ENCODE assay signal across 17 cellular contexts in the genomic region with DNA sequence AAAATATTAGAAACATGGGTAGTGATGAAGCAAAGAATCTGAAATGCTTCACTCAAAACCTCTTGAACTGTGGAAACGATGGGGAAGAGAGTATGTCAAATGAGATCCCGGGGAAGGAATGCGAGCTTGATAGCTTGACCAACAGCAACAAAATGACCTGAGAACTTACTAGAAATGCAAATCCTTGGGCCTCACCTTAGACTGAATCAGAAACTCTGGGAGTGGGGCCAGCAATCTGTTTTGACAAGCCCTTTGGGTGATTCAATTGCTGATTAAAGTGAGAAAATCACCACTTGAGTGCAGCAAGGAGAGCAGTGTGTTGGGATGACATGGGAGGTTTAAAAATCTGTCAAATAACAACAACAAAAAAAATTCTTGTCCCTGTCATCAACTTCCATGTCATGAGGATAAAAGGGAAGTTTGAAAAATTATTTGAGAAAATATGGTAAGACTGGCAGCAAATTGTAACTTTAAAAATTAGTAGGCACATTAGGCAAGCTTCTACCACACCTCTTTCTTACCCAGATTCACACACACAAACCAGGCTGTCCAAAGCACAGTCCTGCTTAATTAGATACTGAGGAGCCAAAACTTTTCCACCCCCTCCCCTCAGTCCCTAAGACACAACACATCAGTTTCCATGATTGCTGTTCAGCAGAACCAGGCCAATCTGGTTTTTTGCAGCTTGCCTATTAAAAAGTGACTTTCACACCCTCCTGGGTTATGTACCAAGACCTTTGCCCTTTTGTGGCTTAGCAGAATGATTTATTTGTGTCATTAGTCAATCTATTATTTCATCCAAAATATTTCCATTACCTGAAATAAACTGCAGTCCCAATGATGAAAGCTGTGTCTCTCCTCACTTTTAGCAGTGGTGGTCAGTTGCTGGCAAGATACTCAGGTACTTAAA. TPM values are rescaled to one million over a fixed set of nuclear protein-coding genes. Genes with fewer than 3 reads are reported as not detected.
A peak's percentile ranks its signal among the peaks of the same experiment; 100 is the strongest.
DNase-seq lines count a peak whose midpoint lies in the region; ATAC-seq and TF ChIP-seq lines count a peak whose summit lies in the region.
"Had no signal": no experiment of that assay in that cellular context is flagged by ENCODE, and none has a peak within 500 bp of the region (broad histone marks: within the 10 kb centered on the region; RNA-seq: fewer than 3 reads in every experiment).

No MANE protein-coding gene starts in this region.

- H3K36me3 ChIP-seq in left ventricle myocardium inferior (no peaks in the 10 kb centered on the region), brain microvascular endothelial cell (replicated peaks) (no peaks in the 10 kb centered on the region), left lung (no peaks in the 10 kb centered on the region), upper lobe of right lung (no peaks in the 10 kb centered on the region)
- H3K36me3 ChIP-seq: adrenal gland had no signal

- intact Hi-C loops in left ventricle myocardium inferior (cut with micrococcal nuclease) (loop anchor here (10.0 kb wide), 1 partner anchor 314 kb away; no protein-coding TSS in a partner anchor), left ventricle myocardium superior (cut with micrococcal nuclease) (no loop called here), left lung (cut with DNase I) (no loop called here), upper lobe of right lung (cut with DNase I) (no loop called here)

- H3K4me1 ChIP-seq in left ventricle myocardium inferior (no peaks in the 10 kb centered on the region), left lung (peaks cover 0 to 4% of the 10 kb centered on the region in 2 donors), upper lobe of right lung (no peaks in the 10 kb centered on the region)
- H3K4me1 ChIP-seq: adrenal gland had no signal

- H3K9me3 ChIP-seq in left ventricle myocardium inferior (replicated peaks) (no peaks in the 10 kb centered on the region), left lung (no peaks in the 10 kb centered on the region), upper lobe of right lung (no peaks in the 10 kb centered on the region)
- H3K9me3 ChIP-seq: adrenal gland had no signal

- in situ Hi-C loops in brain microvascular endothelial cell (cut with HindIII; ENCODE audit: low pct_ligation_motif_present, low sequenced_read_pairs): no loop called here

- H3K27ac ChIP-seq in left ventricle myocardium inferior (replicated peaks) (peak overlapping the region; percentile 25), brain microvascular endothelial cell (no peak overlapping the region), left lung (peak overlapping the region in 1 of 2 donors; percentile 49), upper lobe of right lung (peak overlapping the region; percentile 31)

- DNase-seq in left ventricle myocardium inferior: no peak
- no peak for DNase-seq in left ventricle myocardium superior
- DNase-seq in brain microvascular endothelial cell: peak; percentile 48
- peak in 1 of 2 donors; percentile 49 for DNase-seq in left lung
- DNase-seq in upper lobe of right lung: no peak
- no peak for DNase-seq in NCI-H774 (lab: John Stamatoyannopoulos, UW)
- no peak for DNase-seq in HuH-7 (ENCODE audit: low spot score)
- no peak for DNase-seq in iPS-NIHi11 (ENCODE audit: low spot score)
- DNase-seq: ACHN; activated CD4-positive, alpha-beta T cell treated with anti-CD3 and anti-CD28 coated beads for 48 hours; activated T-cell treated with anti-CD3 and anti-CD28 coated beads, Interleukin-2, amount 50 U/mL, for 4 hours; adrenal gland; HFFc6; NCI-H1930; occipital lobe had no signal

- TF ChIP-seq CTCF in left ventricle myocardium inferior (IDR thresholded peaks at IDR 0.05; ENCODE audit: borderline replicate concordance): no peak
- no peak for TF ChIP-seq CTCF in brain microvascular endothelial cell (IDR thresholded peaks at IDR 0.05; ENCODE audit: low read depth, low read length, missing control alignments)
- TF ChIP-seq CTCF in left lung (IDR thresholded peaks at IDR 0.05): no peak
- no peak for TF ChIP-seq CTCF in upper lobe of right lung (IDR thresholded peaks at IDR 0.05)

- no peak for ATAC-seq in left ventricle myocardium superior
- peak; percentile 94 for ATAC-seq in left lung
- peak; percentile 84 for ATAC-seq in upper lobe of right lung
- ATAC-seq: activated T-cell treated with anti-CD3 and anti-CD28 coated beads, Interleukin-2, amount 50 U/mL, for 4 hours had no signal

- H3K4me3 ChIP-seq in left ventricle myocardium inferior: no peak overlapping the region
- H3K4me3 ChIP-seq in brain microvascular endothelial cell (ENCODE audit: low read depth, low read length): no peak overlapping the region
- H3K4me3 ChIP-seq in left lung: no peak overlapping the region
- no peak overlapping the region for H3K4me3 ChIP-seq in upper lobe of right lung
- H3K4me3 ChIP-seq: adrenal gland had no signal

- H3K27me3 ChIP-seq in left ventricle myocardium inferior (ENCODE audit: low read depth) (peaks cover 7% of the 10 kb centered on the region), brain microvascular endothelial cell (replicated peaks) (peaks cover 3% of the 10 kb centered on the region), left lung (no peaks in the 10 kb centered on the region), upper lobe of right lung (no peaks in the 10 kb centered on the region)
- H3K27me3 ChIP-seq: adrenal gland had no signal

RNA-seq across cellular contexts. Expression of gene CALCR, which starts 15.6 kb away (rescaled TPM):
- total RNA-seq in left ventricle myocardium inferior (0.08 TPM), left ventricle myocardium superior (not detected), left lung (under 1 TPM in 1 of 2 donors, not detected in 1; 0.16 TPM), upper lobe of right lung (not detected)
- total RNA-seq: activated T-cell treated with anti-CD3 and anti-CD28 coated beads, Interleukin-2, amount 50 U/mL, for 4 hours; HFFc6; LHCN-M2; occipital lobe; T-helper 1 cell treated with Interleukin-12 subunit alpha and Interleukin-12 subunit beta and Interleukin-4 antibody, amounts not matched to agents 30 ng/mL and 1 ng/mL, for 36 hours had no signal
